ENCODE assay signal across 8 cellular contexts in genomic region chr11:1763796-1764661, GRCh38. TPM values are rescaled to one million over a fixed set of nuclear protein-coding genes. Genes with fewer than 3 reads are reported as not detected.
DNase-seq lines count a peak whose midpoint lies in the region; ATAC-seq and TF ChIP-seq lines count a peak whose summit lies in the region.

TSS of gene CTSD (minus strand) at chr11:1763927. CDS start at chr11:1763859, 68 bp downstream.

- no peaks in the 10 kb centered on the region for H3K9me3 ChIP-seq in DND-41 (ENCODE audit: insufficient read depth, low read length, severe bottlenecking)
- H3K9me3 ChIP-seq in testis: no peaks in the 10 kb centered on the region

- DNase-seq in DND-41: peak; percentile 86
- peak; percentile 86 for DNase-seq in activated naive CD4-positive, alpha-beta T cell treated with anti-CD3 and anti-CD28 coated beads, Interleukin-2, amount 50 U/mL, for 16 hours
- DNase-seq in glomerular visceral epithelial cell (ENCODE audit: extremely low spot score): peak; percentile 82
- peak; percentile 96 for DNase-seq in osteocyte (ENCODE audit: extremely low spot score, unreplicated experiment)
- peak; percentile 93 for DNase-seq in testis

- peak within 1 kb of the TSS; percentile 82 for H3K4me3 Mint-ChIP-seq in osteocyte (ENCODE audit: unreplicated experiment)

- H4K20me1 ChIP-seq in DND-41 (ENCODE audit: insufficient read depth, low read length): peaks cover 35% of the 10 kb centered on the region
- H4K20me1 ChIP-seq in KMS-11 (ENCODE audit: insufficient read depth): no peaks in the 10 kb centered on the region

- peaks cover 43% of the 10 kb centered on the region for H3K4me1 Mint-ChIP-seq in osteocyte (ENCODE audit: unreplicated experiment)

- H3K27me3 ChIP-seq in DND-41 (ENCODE audit: insufficient read depth, low read length, poor library complexity) (no peaks in the 10 kb centered on the region), KMS-11 (ENCODE audit: insufficient read depth, low read depth) (peaks cover 3% of the 10 kb centered on the region; the same call in 1 of the 2 replicates), testis (no peaks in the 10 kb centered on the region)

- ATAC-seq in DND-41 (ENCODE audit: insufficient read depth, low read depth) (peak; percentile 73), GM21528 (IDR thresholded peaks at IDR 0.05; ENCODE audit: low FRiP score, unreplicated experiment) (peak; percentile 68), SK-N-SH treated with all-trans-retinoic acid at 6 μM for 48 hours (peak; percentile 81)

- H3K27me3 Mint-ChIP-seq in osteocyte (ENCODE audit: unreplicated experiment): no peaks in the 10 kb centered on the region

- peak within 1 kb of the TSS; percentile 96 to 98 for H3K4me3 ChIP-seq in DND-41 (ENCODE audit: low read depth in 1 of 2, low read length in 2 of 2)
- no peak within 1 kb of the TSS for H3K4me3 ChIP-seq in KMS-11 (IDR thresholded peaks at IDR 0.05; ENCODE audit: insufficient read depth, low read depth, low read length)
- peak within 1 kb of the TSS; percentile 79 to 97 for H3K4me3 ChIP-seq in testis

- H3K36me3 Mint-ChIP-seq in osteocyte (ENCODE audit: unreplicated experiment): peaks cover 7% of the 10 kb centered on the region

- intact Hi-C loops in testis (cut with DNase I; ENCODE audit: low total_unique reads): no loop called here

- 1 to 4% methylated on average over 8 to 36 of the region's 85 CpGs for WGBS in testis, 2 donors

- peak within 1 kb of the TSS; percentile 92 for H2AFZ ChIP-seq in DND-41 (ENCODE audit: low read depth, low read length)
- peak within 1 kb of the TSS; percentile 96 for H2AFZ ChIP-seq in KMS-11 (ENCODE audit: low read depth)

- peak within 1 kb of the TSS; percentile 91 for H3K4me2 ChIP-seq in DND-41 (ENCODE audit: insufficient read depth, low read length)
- H3K4me2 ChIP-seq in KMS-11: peak within 1 kb of the TSS; percentile 94

- H3K9me3 Mint-ChIP-seq in osteocyte (ENCODE audit: unreplicated experiment): no peaks in the 10 kb centered on the region

- H3K27ac ChIP-seq in DND-41 (ENCODE audit: low read length) (peak within 1 kb of the TSS; percentile 94), KMS-11 (no peak within 1 kb of the TSS), testis (peak within 1 kb of the TSS; percentile 81 to 88)

- H3K36me3 ChIP-seq in DND-41 (ENCODE audit: insufficient read depth, low read length) (peaks cover 36% of the 10 kb centered on the region), KMS-11 (ENCODE audit: insufficient read depth) (no peaks in the 10 kb centered on the region), testis (ENCODE audit: low read depth, missing control alignments) (no peaks in the 10 kb centered on the region)

- TF ChIP-seq CTCF in DND-41 (IDR thresholded peaks at IDR 0.05; ENCODE audit: borderline replicate concordance, extremely low read depth, low read length, poor library complexity, severe bottlenecking) (peak; percentile 44), KMS-11 (conservative IDR thresholded peaks at IDR 0.05; ENCODE audit: low read depth, low read length) (no peak), osteocyte (IDR thresholded peaks at IDR 0.05) (peak; percentile 20), testis (IDR thresholded peaks at IDR 0.05) (no peak)

- H3K9ac ChIP-seq in DND-41 (ENCODE audit: low read depth, low read length) (peak within 1 kb of the TSS; percentile 99), KMS-11 (peak within 1 kb of the TSS; percentile 77)

- H3K79me2 ChIP-seq in DND-41 (ENCODE audit: insufficient read depth, low read length) (peaks cover 50% of the 10 kb centered on the region), KMS-11 (ENCODE audit: insufficient read depth, low read depth) (no peaks in the 10 kb centered on the region)

- H3K4me1 ChIP-seq in DND-41 (ENCODE audit: insufficient read depth, low read length) (peaks cover 51% of the 10 kb centered on the region), KMS-11 (ENCODE audit: low read depth, poor library complexity, severe bottlenecking) (peaks cover 4% of the 10 kb centered on the region), testis (peaks cover 36% of the 10 kb centered on the region)

- peak within 1 kb of the TSS; percentile 94 for H3K27ac Mint-ChIP-seq in osteocyte (ENCODE audit: unreplicated experiment)

- TF ChIP-seq POLR2A in testis (IDR thresholded peaks at IDR 0.05): peak; percentile 15

TF ChIP-seq in SK-N-SH treated with all-trans-retinoic acid at 6 μM for 48 hours, 23 proteins besides CTCF, POLR2A, EP300 and RAD21:
- TF ChIP-seq ZFP3 (CRISPR knock-in tag; IDR thresholded peaks at IDR 0.05) (peak; percentile 96), ZC3H10 (CRISPR knock-in tag; IDR thresholded peaks at IDR 0.05) (no peak)
TF ChIP-seq in SK-N-SH treated with all-trans-retinoic acid at 6 μM for 48 hours: peak in this region for 1.

RNA-seq across cellular contexts. Expression of gene CTSD, which starts in this region (rescaled TPM):
- 2,062 and 2,147 TPM in 2 replicates for total RNA-seq in osteocyte
- total RNA-seq in testis: 100 to 1,000 TPM; 522 to 897 TPM
- 486 TPM for polyA plus RNA-seq in testis (ENCODE audit: insufficient read depth, low read depth, low replicate concordance)

Comparison
In these comparisons a context has a peak if more than half of its experiments do, and no peak if none do; other contexts are left out.
1. CTCF ChIP-seq: peak in DND-41 (single experiment) and osteocyte (single experiment); none in KMS-11 (single experiment) and testis (0 of 3).
2. Peak in every context shown above with its lines, with median percentiles within 50 percentile points of each other: ATAC-seq and DNase-seq.